In genomic region chr7:142384508-142384922, GRCh38 we compare ENCODE assay signal across 8 cellular contexts.
DNase-seq lines count a peak whose midpoint lies in the region; ATAC-seq and TF ChIP-seq lines count a peak whose summit lies in the region.

No MANE protein-coding gene starts in this region.

- no peaks in the 10 kb centered on the region for H3K36me3 ChIP-seq in Caco-2 (ENCODE audit: control insufficient read depth, insufficient read depth, low read length)

- no peak for TF ChIP-seq CTCF in natural killer cell (IDR thresholded peaks at IDR 0.05)
- no peak for TF ChIP-seq CTCF in Caco-2 (IDR thresholded peaks at IDR 0.05; ENCODE audit: insufficient read depth in 1 of 2, low read depth in 1 of 2, low read length in 1 of 2, severe bottlenecking in 1 of 2, unreplicated experiment in 1 of 2)

- DNase-seq in LHCN-M2 (ENCODE audit: low read depth) (peak; percentile 94), natural killer cell (no peak), Caco-2 (no peak), SHP77 (lab: John Stamatoyannopoulos, UW) (no peak)
- peak; percentile 43 to 68 for DNase-seq in activated T-cell treated with anti-CD3 and anti-CD28 coated beads, Interleukin-2, amount 50 U/mL, for 72 hours
- DNase-seq in effector CD8-positive, alpha-beta T cell (lab: John Stamatoyannopoulos, UW): no peak

- peaks cover 2% of the 10 kb centered on the region; the same call in 1 of the 2 replicates for H3K4me1 ChIP-seq in Caco-2

- intact Hi-C loops in natural killer cell (cut with micrococcal nuclease) (no loop called here), Caco-2 (cut with micrococcal nuclease; ENCODE audit: unreplicated experiment) (no loop called here)

- no peaks in the 10 kb centered on the region for H3K9me3 Mint-ChIP-seq in activated T-cell treated with anti-CD3 and anti-CD28 coated beads, Interleukin-2, amount 50 U/mL, for 72 hours
- H3K9me3 Mint-ChIP-seq in natural killer cell (no peaks in the 10 kb centered on the region), Caco-2 (ENCODE audit: unreplicated experiment) (no peaks in the 10 kb centered on the region)

- H3K4me3 ChIP-seq in Caco-2 (ENCODE audit: low read depth, low read length): no peak overlapping the region

- POLR2A ChIA-PET in Caco-2 (lab: Charles Lee): no interaction called here

- H3K4me3 Mint-ChIP-seq in activated T-cell treated with anti-CD3 and anti-CD28 coated beads, Interleukin-2, amount 50 U/mL, for 72 hours: peak overlapping the region; percentile 68 to 84
- H3K4me3 Mint-ChIP-seq in natural killer cell (peak overlapping the region; percentile 2), Caco-2 (ENCODE audit: unreplicated experiment) (no peak overlapping the region)

- BruUV-seq in Caco-2 (replicated peaks; lab: Mats Ljungman, UMichigan): no TSS peak

- CTCF ChIA-PET in Caco-2 (lab: Charles Lee): interaction anchor here (1.7 kb wide), 1 partner anchor 10 kb away, joined by 4 read pairs; no protein-coding TSS in a partner anchor

- TF ChIP-seq POLR2A in GM18505 (IDR thresholded peaks at IDR 0.05; ENCODE audit: borderline replicate concordance, extremely low read depth, insufficient read depth, insufficient read length): no peak

- H3K27me3 Mint-ChIP-seq in activated T-cell treated with anti-CD3 and anti-CD28 coated beads, Interleukin-2, amount 50 U/mL, for 72 hours (ENCODE audit: low read depth): no peaks in the 10 kb centered on the region
- H3K27me3 Mint-ChIP-seq in natural killer cell (ENCODE audit: low read depth in 2 of 2) (peaks cover 5 to 12% of the 10 kb centered on the region in 2 donors), Caco-2 (ENCODE audit: insufficient read depth, unreplicated experiment) (no peaks in the 10 kb centered on the region)

- peaks cover 28% of the 10 kb centered on the region for H3K4me1 Mint-ChIP-seq in activated T-cell treated with anti-CD3 and anti-CD28 coated beads, Interleukin-2, amount 50 U/mL, for 72 hours (ENCODE audit: low read depth)
- H3K4me1 Mint-ChIP-seq in natural killer cell: peaks cover 18 to 21% of the 10 kb centered on the region in 2 donors
- peaks cover 7% of the 10 kb centered on the region for H3K4me1 Mint-ChIP-seq in Caco-2 (ENCODE audit: low read depth, unreplicated experiment)

- ATAC-seq in GM18505 (IDR thresholded peaks at IDR 0.05; ENCODE audit: unreplicated experiment) (peak; percentile 33), natural killer cell (peak; percentile 36 to 63 (median 53)), GM21526 (IDR thresholded peaks at IDR 0.05; ENCODE audit: low FRiP score, unreplicated experiment) (no peak)
- peak; percentile 86 to 91 for ATAC-seq in activated T-cell treated with anti-CD3 and anti-CD28 coated beads, Interleukin-2, amount 50 U/mL, for 72 hours (replicated peaks in 1 of 2)

- peak overlapping the region; percentile 14 for H3K27ac Mint-ChIP-seq in activated T-cell treated with anti-CD3 and anti-CD28 coated beads, Interleukin-2, amount 50 U/mL, for 72 hours
- H3K27ac Mint-ChIP-seq in natural killer cell (no peak overlapping the region), Caco-2 (ENCODE audit: unreplicated experiment) (no peak overlapping the region)

- no peaks in the 10 kb centered on the region for H3K36me3 Mint-ChIP-seq in activated T-cell treated with anti-CD3 and anti-CD28 coated beads, Interleukin-2, amount 50 U/mL, for 72 hours (ENCODE audit: insufficient read depth in 2 of 2)
- H3K36me3 Mint-ChIP-seq in natural killer cell (no peaks in the 10 kb centered on the region), Caco-2 (ENCODE audit: insufficient read depth, unreplicated experiment) (no peaks in the 10 kb centered on the region)

- H3K27me3 ChIP-seq in Caco-2 (replicated peaks; ENCODE audit: control insufficient read depth, insufficient read depth, low read length): no peaks in the 10 kb centered on the region

- no peaks in the 10 kb centered on the region for H3K9me3 ChIP-seq in Caco-2

Comparison
In these comparisons a context has a peak if more than half of its experiments do, and no peak if none do; other contexts are left out.
1. DNase-seq: peak in LHCN-M2 (single experiment) and activated T-cell treated with anti-CD3 and anti-CD28 coated beads, Interleukin-2, amount 50 U/mL, for 72 hours (2 of 2); none in natural killer cell (single experiment), Caco-2 (0 of 2), effector CD8-positive, alpha-beta T cell (single experiment) and SHP77 (0 of 2).